In the genomic region with DNA sequence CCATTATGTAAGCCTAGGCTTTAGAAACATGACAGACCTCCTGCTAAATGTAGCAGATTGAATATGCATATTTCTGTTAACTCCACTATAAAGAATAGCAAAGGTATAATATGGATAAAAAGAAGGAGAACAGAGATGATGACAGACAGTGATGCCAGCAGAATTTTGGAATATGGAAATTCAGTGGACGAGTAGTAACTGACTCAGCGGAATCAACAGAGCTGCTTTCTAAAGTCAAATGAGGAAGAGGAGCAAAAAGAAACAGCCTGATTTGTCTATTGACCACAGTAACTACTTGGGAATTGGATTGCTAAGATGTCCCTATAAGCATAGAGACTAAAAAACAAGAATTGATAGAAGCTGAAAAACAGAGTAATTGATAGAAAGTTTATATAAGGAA, we compare ENCODE assay signal across 27 cellular contexts. TPM values are rescaled to one million over a fixed set of nuclear protein-coding genes. Genes with fewer than 3 reads are reported as not detected.
"Had no signal": no experiment of that assay in that cellular context is flagged by ENCODE, and none has a peak within 500 bp of the region (broad histone marks: within the 10 kb centered on the region; RNA-seq: fewer than 3 reads in every experiment).

No MANE protein-coding gene starts in this region.

- FAIRE-seq: kidney had no signal

- H3K9me3 ChIP-seq: body of pancreas, gastrocnemius medialis, neutrophil, psoas muscle, vagina had no signal

- ATAC-seq: activated CD8-positive, alpha-beta T cell treated with anti-CD3 and anti-CD28 coated beads for 36 hours; body of pancreas; gastrocnemius medialis; left colon; psoas muscle; SK-N-SH treated with all-trans-retinoic acid at 6 μM for 48 hours; WTC11 had no signal

- DNase-seq: activated CD4-positive, alpha-beta T cell treated with anti-CD3 and anti-CD28 coated beads, Interleukin-2, amount 50 U/mL, for 1 hour; activated CD8-positive, alpha-beta T cell treated with anti-CD3 and anti-CD28 coated beads for 36 hours; activated effector memory CD4-positive, alpha-beta T cell treated with Interleukin-2 at 50 U/mL for 16 hours; activated naive CD4-positive, alpha-beta T cell treated with Interleukin-2 at 50 U/mL for 16 hours; anterior cingulate cortex; body of pancreas; cerebellar nuclear complex; cortex of kidney; endodermal cell; gastrocnemius medialis; head of caudate nucleus; hippocampal formation; kidney; left colon; naive B cell; nephron progenitor cell; psoas muscle; stimulated activated CD4-positive, alpha-beta T cell treated with anti-CD3 and anti-CD28 coated beads, Interleukin-15, amount 100 ng/mL, for 24 hours; stimulated activated CD4-positive, alpha-beta T cell treated with anti-CD3 and anti-CD28 coated beads, Interleukin-2, amount 100 ng/mL, for 24 hours; stimulated activated naive B cell treated with anti-CD40 and anti-IgM and Interleukin-4, amounts not matched to agents 10 μg/mL and 1 μg/mL and 100 μg/mL, for 72 hours; T-helper 2 cell; trophoblast cell had no signal

- H3K4me1 ChIP-seq: parathyroid adenoma, psoas muscle, vagina had no signal

- H3K36me3 ChIP-seq: gastrocnemius medialis, neutrophil, vagina had no signal

- H2AFZ ChIP-seq: parathyroid adenoma had no signal

- H3K27ac ChIP-seq: body of pancreas, gastrocnemius medialis, neutrophil, parathyroid adenoma, psoas muscle, vagina had no signal

- H3K27me3 ChIP-seq: body of pancreas, gastrocnemius medialis, neutrophil, vagina had no signal

- H3K9ac ChIP-seq: parathyroid adenoma had no signal

- H3K79me2 ChIP-seq: parathyroid adenoma had no signal

- H3K4me3 ChIP-seq: body of pancreas, gastrocnemius medialis, psoas muscle, vagina had no signal

RNA-seq across cellular contexts. Expression of gene GPR21, which starts 8.0 kb away (rescaled TPM):
- total RNA-seq: body of pancreas, vagina had no signal
